ENCODE assay signal across 9 cellular contexts in genomic region chr21:34201001-34201400, GRCh38.
DNase-seq lines count a peak whose midpoint lies in the region; ATAC-seq and TF ChIP-seq lines count a peak whose summit lies in the region.
"Had no signal": no experiment of that assay in that cellular context is flagged by ENCODE, and none has a peak within 500 bp of the region (broad histone marks: within the 10 kb centered on the region; RNA-seq: fewer than 3 reads in every experiment).

No MANE protein-coding gene starts in this region.

- peak overlapping the region; percentile 65 for H3K27ac ChIP-seq in lower lobe of right lung
- H3K27ac ChIP-seq in thyroid gland = peak overlapping the region; percentile 75 to 97 (median 86)

- H3K4me1 Mint-ChIP-seq in activated CD8-positive, alpha-beta memory T cell treated with anti-CD3 and anti-CD28 coated beads, Interleukin-2, amount 10 ng/mL, durations not matched to agents 7 days and 5 days = peaks cover 51% of the 10 kb centered on the region
- H3K4me1 Mint-ChIP-seq in activated T-helper 1 cell treated with anti-CD3 and anti-CD28 coated beads, Interleukin-12 subunit alpha, Interleukin-12 subunit beta, Interleukin-2, Interleukin-4 antibody, amounts not matched to agents 30 ng/mL and 10 ng/mL and 1 ng/mL, durations not matched to agents 14 hours and 24 hours and 36 hours (ENCODE audit: low read depth) = peaks cover 73% of the 10 kb centered on the region

- CTCF ChIA-PET in activated CD8-positive, alpha-beta memory T cell treated with anti-CD3 and anti-CD28 coated beads, Interleukin-2, amount 10 ng/mL, durations not matched to agents 7 days and 5 days (lab: Charles Lee) = interaction anchor here (0.8 to 2.0 kb wide), 6 partner anchors 10 to 277 kb away, joined by 3 to 7 read pairs (median 4); no protein-coding TSS in a partner anchor

- no peaks in the 10 kb centered on the region for H3K9me3 Mint-ChIP-seq in activated CD8-positive, alpha-beta memory T cell treated with anti-CD3 and anti-CD28 coated beads, Interleukin-2, amount 10 ng/mL, durations not matched to agents 7 days and 5 days (ENCODE audit: low read depth)
- no peaks in the 10 kb centered on the region for H3K9me3 Mint-ChIP-seq in activated T-helper 1 cell treated with anti-CD3 and anti-CD28 coated beads, Interleukin-12 subunit alpha, Interleukin-12 subunit beta, Interleukin-2, Interleukin-4 antibody, amounts not matched to agents 30 ng/mL and 10 ng/mL and 1 ng/mL, durations not matched to agents 14 hours and 24 hours and 36 hours

- H3K27me3 Mint-ChIP-seq in activated CD8-positive, alpha-beta memory T cell treated with anti-CD3 and anti-CD28 coated beads, Interleukin-2, amount 10 ng/mL, durations not matched to agents 7 days and 5 days = no peaks in the 10 kb centered on the region
- H3K27me3 Mint-ChIP-seq in activated T-helper 1 cell treated with anti-CD3 and anti-CD28 coated beads, Interleukin-12 subunit alpha, Interleukin-12 subunit beta, Interleukin-2, Interleukin-4 antibody, amounts not matched to agents 30 ng/mL and 10 ng/mL and 1 ng/mL, durations not matched to agents 14 hours and 24 hours and 36 hours (ENCODE audit: insufficient read depth) = no peaks in the 10 kb centered on the region

- no peak overlapping the region for H3K27ac Mint-ChIP-seq in activated CD8-positive, alpha-beta memory T cell treated with anti-CD3 and anti-CD28 coated beads, Interleukin-2, amount 10 ng/mL, durations not matched to agents 7 days and 5 days
- peak overlapping the region; percentile 84 for H3K27ac Mint-ChIP-seq in activated T-helper 1 cell treated with anti-CD3 and anti-CD28 coated beads, Interleukin-12 subunit alpha, Interleukin-12 subunit beta, Interleukin-2, Interleukin-4 antibody, amounts not matched to agents 30 ng/mL and 10 ng/mL and 1 ng/mL, durations not matched to agents 14 hours and 24 hours and 36 hours

- H3K4me3 Mint-ChIP-seq in activated CD8-positive, alpha-beta memory T cell treated with anti-CD3 and anti-CD28 coated beads, Interleukin-2, amount 10 ng/mL, durations not matched to agents 7 days and 5 days = peak overlapping the region; percentile 56
- H3K4me3 Mint-ChIP-seq in activated T-helper 1 cell treated with anti-CD3 and anti-CD28 coated beads, Interleukin-12 subunit alpha, Interleukin-12 subunit beta, Interleukin-2, Interleukin-4 antibody, amounts not matched to agents 30 ng/mL and 10 ng/mL and 1 ng/mL, durations not matched to agents 14 hours and 24 hours and 36 hours = peak overlapping the region; percentile 77

- no peak for TF ChIP-seq CTCF in lower lobe of right lung (IDR thresholded peaks at IDR 0.05)
- TF ChIP-seq CTCF in thyroid gland (IDR thresholded peaks at IDR 0.05) = no peak

- intact Hi-C loops in activated T-helper 1 cell treated with anti-CD3 and anti-CD28 coated beads, Interleukin-12 subunit alpha, Interleukin-12 subunit beta, Interleukin-2, Interleukin-4 antibody, amounts not matched to agents 30 ng/mL and 10 ng/mL and 1 ng/mL, durations not matched to agents 14 hours and 24 hours and 36 hours (cut with micrococcal nuclease) = loop anchor here (5.0 kb wide), 1 partner anchor 146 kb away; no protein-coding TSS in a partner anchor
- intact Hi-C loops in lower lobe of right lung (cut with DNase I) (no loop called here), thyroid gland (cut with DNase I) (no loop called here)

- H3K36me3 Mint-ChIP-seq in activated CD8-positive, alpha-beta memory T cell treated with anti-CD3 and anti-CD28 coated beads, Interleukin-2, amount 10 ng/mL, durations not matched to agents 7 days and 5 days = peaks cover 3% of the 10 kb centered on the region
- H3K36me3 Mint-ChIP-seq in activated T-helper 1 cell treated with anti-CD3 and anti-CD28 coated beads, Interleukin-12 subunit alpha, Interleukin-12 subunit beta, Interleukin-2, Interleukin-4 antibody, amounts not matched to agents 30 ng/mL and 10 ng/mL and 1 ng/mL, durations not matched to agents 14 hours and 24 hours and 36 hours (ENCODE audit: low read depth) = peaks cover 5% of the 10 kb centered on the region

- TF ChIP-seq POLR2A in thyroid gland (IDR thresholded peaks at IDR 0.05) = no peak

- H3K27me3 ChIP-seq in lower lobe of right lung (ENCODE audit: low read depth) (no peaks in the 10 kb centered on the region), thyroid gland (no peaks in the 10 kb centered on the region)

- DNase-seq in activated CD8-positive, alpha-beta memory T cell treated with anti-CD3 and anti-CD28 coated beads, Interleukin-2, amount 10 ng/mL, durations not matched to agents 7 days and 5 days = no peak
- DNase-seq in activated CD8-positive, alpha-beta memory T cell treated with anti-CD3 and anti-CD28 coated beads for 24 hours = no peak
- DNase-seq in activated T-helper 1 cell treated with anti-CD3 and anti-CD28 coated beads, Interleukin-12 subunit alpha, Interleukin-12 subunit beta, Interleukin-2, Interleukin-4 antibody, amounts not matched to agents 30 ng/mL and 10 ng/mL and 1 ng/mL, durations not matched to agents 14 hours and 24 hours and 36 hours (ENCODE audit: low spot score) = no peak
- DNase-seq in lower lobe of right lung (no peak), thyroid gland (no peak), DMS79 treated with DMSO at 0.1 percent for 48 hours (lab: John Stamatoyannopoulos, UW) (no peak)
- DNase-seq in activated effector memory CD4-positive, alpha-beta T cell treated with Interleukin-2 at 50 U/mL for 16 hours = no peak
- DNase-seq: NCI-H146 had no signal

- no peak for ATAC-seq in activated CD8-positive, alpha-beta memory T cell treated with anti-CD3 and anti-CD28 coated beads, Interleukin-2, amount 10 ng/mL, durations not matched to agents 7 days and 5 days
- ATAC-seq in lower lobe of right lung = peak; percentile 18
- ATAC-seq in HG02588 (IDR thresholded peaks at IDR 0.05; ENCODE audit: unreplicated experiment) = no peak

- H3K36me3 ChIP-seq in lower lobe of right lung (no peaks in the 10 kb centered on the region), thyroid gland (no peaks in the 10 kb centered on the region)

- H3K4me3 ChIP-seq in lower lobe of right lung (peak overlapping the region; percentile 54), thyroid gland (replicated peaks in 1 of 3) (no peak overlapping the region)

- H3K4me1 ChIP-seq in lower lobe of right lung = peaks cover 31% of the 10 kb centered on the region
- H3K4me1 ChIP-seq in thyroid gland = peaks cover 80 to 83% of the 10 kb centered on the region in 2 donors

- H3K9me3 ChIP-seq in lower lobe of right lung = no peaks in the 10 kb centered on the region
- no peaks in the 10 kb centered on the region for H3K9me3 ChIP-seq in thyroid gland

- WGBS in thyroid gland, 2 donors = 86 to 87% methylated on average over 3 of the region's 3 CpGs

Comparison
In these comparisons a context has a peak if more than half of its experiments do, and no peak if none do; other contexts are left out.
1. ATAC-seq: peak in lower lobe of right lung (2 of 2); none in activated CD8-positive, alpha-beta memory T cell treated with anti-CD3 and anti-CD28 coated beads, Interleukin-2, amount 10 ng/mL, durations not matched to agents 7 days and 5 days (single experiment) and HG02588 (single experiment).